ENCODE assay signal across 8 cellular contexts in the genomic region with DNA sequence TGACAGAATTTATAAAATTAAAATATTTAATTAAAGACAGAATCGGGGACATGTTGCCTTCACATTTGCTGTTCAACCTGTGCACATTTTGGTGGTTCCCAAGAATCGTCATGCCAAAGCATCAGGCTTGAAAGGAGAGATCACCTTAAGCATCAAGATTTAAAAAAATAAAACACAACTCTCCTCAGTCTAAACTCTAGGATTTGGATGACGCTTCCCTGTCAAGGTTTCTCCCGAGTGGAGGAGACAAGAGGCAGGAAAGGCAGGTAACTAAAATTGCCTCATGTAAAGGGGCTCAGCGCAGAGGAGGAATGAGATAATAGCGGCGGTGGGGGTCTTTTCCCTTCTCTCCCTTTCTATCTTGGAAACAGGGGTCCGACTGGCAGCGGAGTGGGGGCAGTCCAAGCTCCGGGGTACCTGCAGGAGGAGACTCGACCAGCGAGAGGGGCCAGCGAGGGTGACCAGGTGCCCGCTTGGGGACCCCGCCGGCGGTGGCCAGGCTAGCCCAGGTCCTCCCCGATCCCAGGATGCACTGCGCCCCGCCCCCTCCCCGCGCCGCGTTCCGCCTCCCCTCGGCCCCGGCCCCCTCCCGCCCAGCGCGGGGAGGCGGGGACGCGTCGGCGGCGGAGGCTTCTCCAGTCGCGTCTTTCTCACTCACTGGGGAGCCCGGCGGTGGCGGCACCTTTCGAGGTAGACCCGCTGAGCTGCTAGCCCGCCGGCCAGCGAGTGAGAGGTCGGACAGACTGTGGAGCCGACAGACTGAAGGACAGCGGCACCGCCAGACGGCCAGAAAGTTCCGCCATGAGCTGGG.
DNase-seq lines count a peak whose midpoint lies in the region; ATAC-seq and TF ChIP-seq lines count a peak whose summit lies in the region.

FNBP1L (plus strand) TSS at position 638 of the 811 bp plus-strand sequence; CDS start at position 802, 164 bp downstream.

- TF ChIP-seq CTCF in VCaP (conservative IDR thresholded peaks at IDR 0.05): no peak
- no peak for TF ChIP-seq CTCF in cardiac fibroblast (IDR thresholded peaks at IDR 0.05; ENCODE audit: low read depth, low read length)

- ATAC-seq in GM21825 (IDR thresholded peaks at IDR 0.05; ENCODE audit: unreplicated experiment) (no peak), HG03135 (IDR thresholded peaks at IDR 0.05; ENCODE audit: unreplicated experiment) (no peak)

- H3K4me3 ChIP-seq in cardiac fibroblast (replicated peaks in 1 of 2; ENCODE audit: low read depth in 2 of 2, low read length in 2 of 2): peak within 1 kb of the TSS; percentile 74 to 87
- H3K4me3 ChIP-seq in skin epidermis: peak within 1 kb of the TSS; percentile 50 to 96 (median 84)

- DNase-seq in GM03348 (ENCODE audit: low spot score) (peak; percentile 95), NCI-H1694 treated with DMSO at 0.1 percent for 48 hours (lab: John Stamatoyannopoulos, UW) (peak; percentile 66), cardiac fibroblast (ENCODE audit: low read depth in 2 of 2) (peak; percentile 52 to 73), inferior parietal cortex (ENCODE audit: extremely low spot score) (peak; percentile 45)

- H3K27ac ChIP-seq in VCaP (peak within 1 kb of the TSS; percentile 98), skin epidermis (peak within 1 kb of the TSS; percentile 3 to 97 (median 84))

Comparison
In these comparisons a context has a peak if more than half of its experiments do, and no peak if none do; other contexts are left out.
1. DNase-seq: peak in every context shown above with its lines; median percentile 95 in GM03348; 66 in NCI-H1694 treated with DMSO at 0.1 percent for 48 hours; 62 in cardiac fibroblast; 45 in inferior parietal cortex.